In the genomic region with DNA sequence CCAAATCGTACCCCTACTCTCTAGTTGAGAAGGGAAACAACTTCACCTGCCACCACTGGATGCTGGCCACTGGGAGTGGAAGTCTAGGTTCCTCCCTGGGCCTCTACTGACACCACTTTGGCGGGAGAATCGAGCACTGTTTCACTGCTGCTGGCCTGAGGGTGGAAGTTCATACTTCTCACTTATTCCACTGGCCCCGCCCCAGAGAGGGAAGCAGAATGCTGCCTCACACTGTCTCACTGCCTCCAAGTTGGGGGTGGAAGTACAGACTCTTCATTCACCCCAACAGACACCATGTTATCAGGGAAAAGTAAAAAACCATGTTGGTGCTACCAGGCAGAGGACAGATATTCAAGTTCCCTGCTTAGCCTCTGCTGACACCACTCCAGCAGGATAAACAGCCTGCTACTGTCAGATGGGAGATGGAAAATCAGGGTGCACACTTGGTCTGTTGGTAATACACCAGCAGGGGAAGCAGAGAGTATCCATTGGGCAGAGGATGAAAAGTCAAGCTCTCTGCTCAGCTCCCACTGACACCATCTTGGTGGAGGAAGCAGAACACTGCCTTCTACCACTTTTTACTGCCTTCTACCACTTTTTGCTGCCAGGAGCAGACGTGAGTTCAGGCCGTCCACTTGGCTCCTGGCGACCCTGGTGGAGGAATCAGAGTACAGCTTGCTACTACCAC, we compare ENCODE assay signal across 17 cellular contexts.
DNase-seq lines count a peak whose midpoint lies in the region; TF ChIP-seq lines count a peak whose summit lies in the region.
"Had no signal": no experiment of that assay in that cellular context is flagged by ENCODE, and none has a peak within 500 bp of the region (broad histone marks: within the 10 kb centered on the region; RNA-seq: fewer than 3 reads in every experiment).

No MANE protein-coding gene starts in this region.

- intact Hi-C loops in activated naive CD4-positive, alpha-beta T cell treated with anti-CD3 and anti-CD28 coated beads for 36 hours (cut with micrococcal nuclease) = no loop called here

- H3K79me2 ChIP-seq in SK-N-SH (ENCODE audit: insufficient read depth) = no peaks in the 10 kb centered on the region
- H3K79me2 ChIP-seq: hepatocyte had no signal

- H4K20me1 ChIP-seq in SK-N-SH (ENCODE audit: insufficient read depth) = no peaks in the 10 kb centered on the region

- H3K36me3 ChIP-seq in SK-N-SH (replicated peaks in 1 of 2; ENCODE audit: control insufficient read depth in 1 of 2, insufficient read depth in 2 of 2, low read length in 1 of 2) = no peaks in the 10 kb centered on the region

- POLR2A ChIA-PET in SK-N-SH (lab: Yijun Ruan, JAX) = no interaction called here

- no peak overlapping the region for H3K27ac ChIP-seq in SK-N-SH (ENCODE audit: low read depth in 2 of 2, low read length in 1 of 2)
- H3K27ac ChIP-seq: 22Rv1, coronary artery, hepatocyte had no signal

- DNase-seq in DMS 273 (lab: John Stamatoyannopoulos, UW; ENCODE audit: unreplicated experiment) (peak; percentile 13), DMS 273 treated with DMSO at 0.1 percent for 48 hours (lab: John Stamatoyannopoulos, UW) (no peak), NCI-H69 (lab: John Stamatoyannopoulos, UW) (peak; percentile 54), epithelial cell of esophagus (ENCODE audit: low read depth) (no peak), nephron progenitor cell (no peak), SK-N-SH (no peak)
- no peak for DNase-seq in activated naive CD4-positive, alpha-beta T cell treated with anti-CD3 and anti-CD28 coated beads, Interleukin-2, amount 10 ng/mL, durations not matched to agents 7 days and 5 days
- no peak for DNase-seq in activated naive CD4-positive, alpha-beta T cell treated with anti-CD3 and anti-CD28 coated beads for 36 hours
- DNase-seq: activated CD4-positive, alpha-beta T cell treated with anti-CD3 and anti-CD28 coated beads for 36 hours; NCI-H1048; NCI-H345; T-cell had no signal

- CTCF ChIA-PET in SK-N-SH (lab: Yijun Ruan, JAX) = interaction anchor here (0.7 to 1.4 kb wide), 2 partner anchors 9 to 53 kb away, joined by 3 read pairs; no protein-coding TSS in a partner anchor
- CTCF ChIA-PET in activated naive CD4-positive, alpha-beta T cell treated with anti-CD3 and anti-CD28 coated beads, Interleukin-2, amount 10 ng/mL, durations not matched to agents 7 days and 5 days (lab: Charles Lee) = no interaction called here
- CTCF ChIA-PET in activated naive CD4-positive, alpha-beta T cell treated with anti-CD3 and anti-CD28 coated beads for 36 hours (lab: Charles Lee) = no interaction called here

- H3K4me3 ChIP-seq in epithelial cell of esophagus (ENCODE audit: low read length) = no peak overlapping the region
- H3K4me3 ChIP-seq in SK-N-SH (ENCODE audit: low read depth in 2 of 2, low read length in 1 of 2) = no peak overlapping the region; a peak in 1 of 4 replicates
- H3K4me3 ChIP-seq: coronary artery, hepatocyte, lung had no signal

- H3K9me3 ChIP-seq in SK-N-SH = peaks cover 3% of the 10 kb centered on the region; the same call in 1 of the 2 replicates

- H3K4me1 Mint-ChIP-seq in nephron progenitor cell = no peaks in the 10 kb centered on the region
- no peaks in the 10 kb centered on the region for H3K4me1 Mint-ChIP-seq in activated naive CD4-positive, alpha-beta T cell treated with anti-CD3 and anti-CD28 coated beads, Interleukin-2, amount 10 ng/mL, durations not matched to agents 7 days and 5 days
- peaks cover 5% of the 10 kb centered on the region for H3K4me1 Mint-ChIP-seq in activated naive CD4-positive, alpha-beta T cell treated with anti-CD3 and anti-CD28 coated beads for 36 hours (ENCODE audit: low read depth)
- H3K4me1 Mint-ChIP-seq: activated CD4-positive, alpha-beta T cell treated with anti-CD3 and anti-CD28 coated beads for 36 hours; T-cell had no signal

- no peaks in the 10 kb centered on the region for H3F3A ChIP-seq in SK-N-SH (replicated peaks; ENCODE audit: insufficient read depth)

- no peak overlapping the region for H3K9ac ChIP-seq in SK-N-SH

- no peaks in the 10 kb centered on the region for H3K9me2 ChIP-seq in SK-N-SH

- peaks cover 23% of the 10 kb centered on the region for H3K36me3 Mint-ChIP-seq in nephron progenitor cell (ENCODE audit: low read depth)
- no peaks in the 10 kb centered on the region for H3K36me3 Mint-ChIP-seq in activated naive CD4-positive, alpha-beta T cell treated with anti-CD3 and anti-CD28 coated beads, Interleukin-2, amount 10 ng/mL, durations not matched to agents 7 days and 5 days
- peaks cover 18% of the 10 kb centered on the region for H3K36me3 Mint-ChIP-seq in activated naive CD4-positive, alpha-beta T cell treated with anti-CD3 and anti-CD28 coated beads for 36 hours (ENCODE audit: low read depth)

- H3K27ac Mint-ChIP-seq in nephron progenitor cell = peak overlapping the region; percentile 76
- H3K27ac Mint-ChIP-seq in activated naive CD4-positive, alpha-beta T cell treated with anti-CD3 and anti-CD28 coated beads, Interleukin-2, amount 10 ng/mL, durations not matched to agents 7 days and 5 days = no peak overlapping the region
- no peak overlapping the region for H3K27ac Mint-ChIP-seq in activated naive CD4-positive, alpha-beta T cell treated with anti-CD3 and anti-CD28 coated beads for 36 hours
- H3K27ac Mint-ChIP-seq: activated CD4-positive, alpha-beta T cell treated with anti-CD3 and anti-CD28 coated beads for 36 hours; stimulated activated naive CD8-positive, alpha-beta T cell treated with anti-CD3 and anti-CD28 coated beads, Interleukin-15, Interleukin-2, amounts not matched to agents 100 ng/mL and 50 ng/mL, for 24 hours; T-cell had no signal

- H2AFZ ChIP-seq in SK-N-SH (ENCODE audit: low read depth) = no peak overlapping the region
- H2AFZ ChIP-seq: hepatocyte had no signal

- no peaks in the 10 kb centered on the region for H3K27me3 Mint-ChIP-seq in nephron progenitor cell (ENCODE audit: low read depth, poor library complexity)
- no peaks in the 10 kb centered on the region for H3K27me3 Mint-ChIP-seq in activated naive CD4-positive, alpha-beta T cell treated with anti-CD3 and anti-CD28 coated beads, Interleukin-2, amount 10 ng/mL, durations not matched to agents 7 days and 5 days
- H3K27me3 Mint-ChIP-seq in activated naive CD4-positive, alpha-beta T cell treated with anti-CD3 and anti-CD28 coated beads for 36 hours (ENCODE audit: low read depth) = no peaks in the 10 kb centered on the region
- H3K27me3 Mint-ChIP-seq: stimulated activated naive CD8-positive, alpha-beta T cell treated with anti-CD3 and anti-CD28 coated beads, Interleukin-15, Interleukin-2, amounts not matched to agents 100 ng/mL and 50 ng/mL, for 24 hours; T-cell had no signal

- no peak overlapping the region for H3K4me2 ChIP-seq in SK-N-SH
- H3K4me2 ChIP-seq: hepatocyte had no signal

- no peak for TF ChIP-seq RAD21 in SK-N-SH (IDR thresholded peaks at IDR 0.05; ENCODE audit: low read length)

- H3K4me1 ChIP-seq in SK-N-SH (ENCODE audit: control insufficient read depth in 1 of 2, insufficient read depth in 2 of 2, low read depth in 1 of 2, low read length in 1 of 2) = no peaks in the 10 kb centered on the region

- peaks cover 19% of the 10 kb centered on the region for H3K9me3 Mint-ChIP-seq in nephron progenitor cell
- peaks cover 10% of the 10 kb centered on the region for H3K9me3 Mint-ChIP-seq in activated naive CD4-positive, alpha-beta T cell treated with anti-CD3 and anti-CD28 coated beads, Interleukin-2, amount 10 ng/mL, durations not matched to agents 7 days and 5 days
- H3K9me3 Mint-ChIP-seq in activated naive CD4-positive, alpha-beta T cell treated with anti-CD3 and anti-CD28 coated beads for 36 hours = peaks cover 11% of the 10 kb centered on the region

- no peak overlapping the region for H3K4me3 Mint-ChIP-seq in nephron progenitor cell
- H3K4me3 Mint-ChIP-seq in activated naive CD4-positive, alpha-beta T cell treated with anti-CD3 and anti-CD28 coated beads, Interleukin-2, amount 10 ng/mL, durations not matched to agents 7 days and 5 days = no peak overlapping the region
- H3K4me3 Mint-ChIP-seq in activated naive CD4-positive, alpha-beta T cell treated with anti-CD3 and anti-CD28 coated beads for 36 hours = no peak overlapping the region
- H3K4me3 Mint-ChIP-seq: activated CD4-positive, alpha-beta T cell treated with anti-CD3 and anti-CD28 coated beads for 36 hours; stimulated activated naive CD8-positive, alpha-beta T cell treated with anti-CD3 and anti-CD28 coated beads, Interleukin-15, Interleukin-2, amounts not matched to agents 100 ng/mL and 50 ng/mL, for 24 hours; T-cell had no signal

- TF ChIP-seq EP300 in SK-N-SH (IDR thresholded peaks at IDR 0.05; ENCODE audit: borderline replicate concordance in 1 of 2, low read depth in 1 of 2, low read length in 1 of 2) = no peak

- TF ChIP-seq CTCF in epithelial cell of esophagus (IDR thresholded peaks at IDR 0.05; ENCODE audit: insufficient read depth, low read depth, low read length, missing control alignments) (peak; percentile 15), nephron progenitor cell (IDR thresholded peaks at IDR 0.05) (no peak), SK-N-SH (IDR thresholded peaks at IDR 0.05) (no peak)

- H3K27me3 ChIP-seq in SK-N-SH (ENCODE audit: insufficient read depth) = no peaks in the 10 kb centered on the region
- H3K27me3 ChIP-seq: hepatocyte had no signal

- WGBS in SK-N-SH (ENCODE audit: low lambda C conversion rate) = 87% methylated on average over 7 of the region's 7 CpGs

TF ChIP-seq in SK-N-SH, 30 proteins besides CTCF, POLR2A, EP300 and RAD21 (continues in another document):
- no peak for TF ChIP-seq FOSL2 (IDR thresholded peaks at IDR 0.05; ENCODE audit: borderline replicate concordance, low read depth)
- TF ChIP-seq GATA2 (CRISPR knock-in tag; IDR thresholded peaks at IDR 0.05) = no peak
- TF ChIP-seq TCF12 (IDR thresholded peaks at IDR 0.05) = no peak
- no peak for TF ChIP-seq RCOR1 (IDR thresholded peaks at IDR 0.05; ENCODE audit: low read length)
- TF ChIP-seq, protein P1, sequence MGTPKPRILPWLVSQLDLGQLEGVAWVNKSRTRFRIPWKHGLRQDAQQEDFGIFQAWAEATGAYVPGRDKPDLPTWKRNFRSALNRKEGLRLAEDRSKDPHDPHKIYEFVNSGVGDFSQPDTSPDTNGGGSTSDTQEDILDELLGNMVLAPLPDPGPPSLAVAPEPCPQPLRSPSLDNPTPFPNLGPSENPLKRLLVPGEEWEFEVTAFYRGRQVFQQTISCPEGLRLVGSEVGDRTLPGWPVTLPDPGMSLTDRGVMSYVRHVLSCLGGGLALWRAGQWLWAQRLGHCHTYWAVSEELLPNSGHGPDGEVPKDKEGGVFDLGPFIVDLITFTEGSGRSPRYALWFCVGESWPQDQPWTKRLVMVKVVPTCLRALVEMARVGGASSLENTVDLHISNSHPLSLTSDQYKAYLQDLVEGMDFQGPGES (IDR thresholded peaks at IDR 0.05; ENCODE audit: low read depth, low read length) = no peak
- TF ChIP-seq, protein P2, sequence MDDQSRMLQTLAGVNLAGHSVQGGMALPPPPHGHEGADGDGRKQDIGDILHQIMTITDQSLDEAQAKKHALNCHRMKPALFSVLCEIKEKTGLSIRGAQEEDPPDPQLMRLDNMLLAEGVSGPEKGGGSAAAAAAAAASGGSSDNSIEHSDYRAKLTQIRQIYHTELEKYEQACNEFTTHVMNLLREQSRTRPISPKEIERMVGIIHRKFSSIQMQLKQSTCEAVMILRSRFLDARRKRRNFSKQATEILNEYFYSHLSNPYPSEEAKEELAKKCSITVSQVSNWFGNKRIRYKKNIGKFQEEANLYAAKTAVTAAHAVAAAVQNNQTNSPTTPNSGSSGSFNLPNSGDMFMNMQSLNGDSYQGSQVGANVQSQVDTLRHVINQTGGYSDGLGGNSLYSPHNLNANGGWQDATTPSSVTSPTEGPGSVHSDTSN (IDR thresholded peaks at IDR 0.05) = no peak

Comparison
In these comparisons a context has a peak if more than half of its experiments do, and no peak if none do; other contexts are left out.
1. DNase-seq: peak in DMS 273 (single experiment) and NCI-H69 (single experiment); none in DMS 273 treated with DMSO at 0.1 percent for 48 hours (single experiment), epithelial cell of esophagus (single experiment), nephron progenitor cell (single experiment), SK-N-SH (single experiment), activated naive CD4-positive, alpha-beta T cell treated with anti-CD3 and anti-CD28 coated beads, Interleukin-2, amount 10 ng/mL, durations not matched to agents 7 days and 5 days (single experiment) and activated naive CD4-positive, alpha-beta T cell treated with anti-CD3 and anti-CD28 coated beads for 36 hours (single experiment).